17 cellular contexts compared by ENCODE assay signal in the genomic region with DNA sequence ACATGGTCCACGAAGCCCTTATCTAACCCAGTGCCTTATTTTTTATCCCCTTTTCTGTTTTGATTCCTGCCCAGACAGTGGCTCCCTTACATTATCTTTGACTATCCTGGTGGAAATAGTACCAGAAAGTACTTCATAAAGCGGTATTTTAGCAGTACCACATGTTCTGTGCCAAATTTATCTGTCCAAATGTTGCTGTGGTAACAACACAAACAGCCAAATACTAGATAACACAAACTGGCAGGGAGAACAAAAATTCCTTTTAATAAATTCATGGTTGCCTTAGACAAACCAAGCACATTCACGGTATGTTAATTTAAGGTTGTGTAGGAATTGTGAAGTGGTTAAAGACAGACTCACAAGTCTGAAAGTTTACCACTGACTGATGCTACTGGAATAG.
"Had no signal": no experiment of that assay in that cellular context is flagged by ENCODE, and none has a peak within 500 bp of the region (broad histone marks: within the 10 kb centered on the region; RNA-seq: fewer than 3 reads in every experiment).

No MANE protein-coding gene starts in this region.

- ATAC-seq: activated CD8-positive, alpha-beta memory T cell treated with anti-CD3 and anti-CD28 coated beads, Interleukin-2, amount 10 ng/mL, durations not matched to agents 7 days and 5 days; mucosa of descending colon; naive thymus-derived CD4-positive, alpha-beta T cell; SK-N-SH treated with all-trans-retinoic acid at 6 μM for 48 hours; stimulated activated memory B cell treated with anti-CD40 and anti-IgM and Interleukin-4, amounts not matched to agents 10 μg/mL and 1 μg/mL and 100 μg/mL, for 72 hours had no signal

- H3K36me3 Mint-ChIP-seq: activated CD8-positive, alpha-beta memory T cell treated with anti-CD3 and anti-CD28 coated beads, Interleukin-2, amount 10 ng/mL, durations not matched to agents 7 days and 5 days; brain; naive thymus-derived CD4-positive, alpha-beta T cell; stimulated activated memory B cell treated with anti-CD40 and anti-IgM and Interleukin-4, amounts not matched to agents 10 μg/mL and 1 μg/mL and 100 μg/mL, for 72 hours had no signal

- H3K36me3 ChIP-seq: tibial nerve, uterus had no signal

- H3K4me1 Mint-ChIP-seq: activated CD8-positive, alpha-beta memory T cell treated with anti-CD3 and anti-CD28 coated beads, Interleukin-2, amount 10 ng/mL, durations not matched to agents 7 days and 5 days; naive thymus-derived CD4-positive, alpha-beta T cell had no signal

- H3K27ac Mint-ChIP-seq: activated CD8-positive, alpha-beta memory T cell treated with anti-CD3 and anti-CD28 coated beads, Interleukin-2, amount 10 ng/mL, durations not matched to agents 7 days and 5 days; activated naive CD4-positive, alpha-beta T cell treated with anti-CD3 and anti-CD28 coated beads for 36 hours; activated T-helper 2 cell treated with anti-CD3 and anti-CD28 coated beads, Interferon-gamma antibody, Interleukin-2, Interleukin-4, amounts not matched to agents 10 μg/mL and 5 μg/mL and 100 μg/mL, durations not matched to agents 14 hours and 24 hours and 36 hours; brain; naive thymus-derived CD4-positive, alpha-beta T cell; stimulated activated memory B cell treated with anti-CD40 and anti-IgM and Interleukin-4, amounts not matched to agents 10 μg/mL and 1 μg/mL and 100 μg/mL, for 72 hours had no signal

- DNase-seq: activated CD4-positive, alpha-beta T cell treated with anti-CD3 and anti-CD28 coated beads for 1 hour; activated CD4-positive, alpha-beta T cell treated with anti-CD3 and anti-CD28 coated beads, Interleukin-2, amount 50 U/mL, for 48 hours; activated CD8-positive, alpha-beta memory T cell treated with anti-CD3 and anti-CD28 coated beads, Interleukin-2, amount 10 ng/mL, durations not matched to agents 7 days and 5 days; activated naive CD4-positive, alpha-beta T cell treated with anti-CD3 and anti-CD28 coated beads for 36 hours; activated T-cell treated with anti-CD3 and anti-CD28 coated beads, Interleukin-2, amount 50 U/mL, for 1 hour; glutamatergic neuron; mammary epithelial cell; mucosa of descending colon; naive thymus-derived CD4-positive, alpha-beta T cell; uterus had no signal

- H3K27ac ChIP-seq: parathyroid adenoma, tibial nerve, uterus, VCaP had no signal

- H3K27me3 ChIP-seq: tibial nerve, uterus had no signal

- H3K9me3 Mint-ChIP-seq: activated naive CD4-positive, alpha-beta T cell treated with anti-CD3 and anti-CD28 coated beads for 36 hours; activated T-helper 2 cell treated with anti-CD3 and anti-CD28 coated beads, Interferon-gamma antibody, Interleukin-2, Interleukin-4, amounts not matched to agents 10 μg/mL and 5 μg/mL and 100 μg/mL, durations not matched to agents 14 hours and 24 hours and 36 hours; brain; naive thymus-derived CD4-positive, alpha-beta T cell; stimulated activated memory B cell treated with anti-CD40 and anti-IgM and Interleukin-4, amounts not matched to agents 10 μg/mL and 1 μg/mL and 100 μg/mL, for 72 hours had no signal

- H3K27me3 Mint-ChIP-seq: brain had no signal

- H3K4me3 ChIP-seq: mucosa of descending colon, tibial nerve, uterus had no signal

- H3K9me3 ChIP-seq: mucosa of descending colon, tibial nerve, uterus had no signal

- H3K4me3 Mint-ChIP-seq: activated CD8-positive, alpha-beta memory T cell treated with anti-CD3 and anti-CD28 coated beads, Interleukin-2, amount 10 ng/mL, durations not matched to agents 7 days and 5 days; activated naive CD4-positive, alpha-beta T cell treated with anti-CD3 and anti-CD28 coated beads for 36 hours; brain; naive thymus-derived CD4-positive, alpha-beta T cell; stimulated activated memory B cell treated with anti-CD40 and anti-IgM and Interleukin-4, amounts not matched to agents 10 μg/mL and 1 μg/mL and 100 μg/mL, for 72 hours had no signal

- H3K4me1 ChIP-seq: uterus had no signal
